19 cellular contexts compared by ENCODE assay signal in the genomic region with DNA sequence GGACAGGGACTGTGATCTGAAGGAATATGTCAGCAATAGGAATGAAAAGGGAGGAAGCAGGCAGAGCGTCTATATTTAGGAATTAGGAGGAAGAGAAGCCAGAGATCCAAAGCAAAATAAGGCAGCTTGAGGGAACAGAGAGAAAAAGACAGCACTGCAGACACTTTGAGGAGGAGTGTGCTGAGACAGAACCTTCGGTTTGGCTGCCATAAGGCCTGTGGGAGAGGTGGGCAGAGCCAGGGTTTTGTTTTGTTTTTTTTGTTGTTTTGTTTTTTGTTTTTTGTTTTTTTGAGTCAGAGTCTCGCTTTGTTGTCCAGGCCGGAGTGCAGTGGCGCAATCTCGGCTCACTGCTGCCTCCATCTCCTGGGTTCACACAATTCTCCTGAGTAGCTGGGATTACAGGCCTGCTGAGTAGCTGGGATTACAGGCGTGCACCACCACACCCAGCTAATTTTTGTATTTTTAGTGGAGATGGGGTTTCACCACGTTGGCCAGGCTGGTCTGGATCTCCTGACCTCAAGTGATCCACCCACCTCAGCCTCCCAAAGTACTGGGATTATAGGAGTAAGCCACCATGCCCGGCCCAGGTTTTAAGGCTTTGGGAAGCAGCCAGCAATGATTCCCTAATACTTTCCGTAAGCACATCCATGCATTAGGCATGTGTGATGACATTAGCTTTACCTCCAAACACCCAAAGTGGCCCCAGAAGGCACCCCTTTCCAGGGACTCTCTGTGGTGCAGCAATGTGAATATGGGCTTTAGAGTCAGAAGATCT.
DNase-seq lines count a peak whose midpoint lies in the region; ATAC-seq and TF ChIP-seq lines count a peak whose summit lies in the region.
"Had no signal": no experiment of that assay in that cellular context is flagged by ENCODE, and none has a peak within 500 bp of the region (broad histone marks: within the 10 kb centered on the region; RNA-seq: fewer than 3 reads in every experiment).

No MANE protein-coding gene starts in this region.

- H3K4me1 ChIP-seq in right cardiac atrium (ENCODE audit: control insufficient read depth, insufficient read depth, low read length) (peaks cover 19% of the 10 kb centered on the region), psoas muscle (peaks cover 21% of the 10 kb centered on the region), upper lobe of right lung (peaks cover 16% of the 10 kb centered on the region)

- no peak overlapping the region for H3K4me3 ChIP-seq in right cardiac atrium (ENCODE audit: low read length)
- no peak overlapping the region for H3K4me3 ChIP-seq in psoas muscle
- no peak overlapping the region for H3K4me3 ChIP-seq in upper lobe of right lung
- H3K4me3 ChIP-seq: SJSA1 had no signal

- H3K9me3 ChIP-seq in right cardiac atrium (ENCODE audit: control insufficient read depth, low read length) (no peaks in the 10 kb centered on the region), psoas muscle (peaks cover 20% of the 10 kb centered on the region), upper lobe of right lung (peaks cover 12% of the 10 kb centered on the region)
- H3K9me3 ChIP-seq: SJSA1 had no signal

- H3K36me3 ChIP-seq in psoas muscle (ENCODE audit: insufficient read depth in 1 of 2, low read depth in 1 of 2): no peaks in the 10 kb centered on the region
- no peaks in the 10 kb centered on the region for H3K36me3 ChIP-seq in upper lobe of right lung
- H3K36me3 ChIP-seq: brain microvascular endothelial cell, SJSA1 had no signal

- intact Hi-C loops in right cardiac atrium (cut with DNase I): no loop called here
- intact Hi-C loops in psoas muscle (cut with DNase I): no loop called here
- intact Hi-C loops in upper lobe of right lung (cut with DNase I): no loop called here

- WGBS in right cardiac atrium: 73% methylated on average over 10 of the region's 10 CpGs
- WGBS in psoas muscle, 3 donors: 63 to 83% (median 68%) methylated on average over 9 to 10 of the region's 10 CpGs

- TF ChIP-seq CTCF in psoas muscle (IDR thresholded peaks at IDR 0.05) (no peak), upper lobe of right lung (IDR thresholded peaks at IDR 0.05) (no peak)

- ATAC-seq in right cardiac atrium (no peak), psoas muscle (peak in 2 of 4 donors; percentile 17 to 54), upper lobe of right lung (no peak), HG02840 (IDR thresholded peaks at IDR 0.05; ENCODE audit: low FRiP score, unreplicated experiment) (no peak)
- ATAC-seq: stimulated activated naive CD8-positive, alpha-beta T cell treated with anti-CD3 and anti-CD28 coated beads, Interleukin-15, Interleukin-2, amounts not matched to agents 100 U/mL and 50 U/mL, for 24 hours had no signal

- DNase-seq in activated effector memory CD4-positive, alpha-beta T cell treated with anti-CD3 and anti-CD28 coated beads, Interleukin-2, amount 50 U/mL, for 16 hours: peak; percentile 4
- DNase-seq in activated effector memory CD4-positive, alpha-beta T cell treated with Interleukin-2 at 50 U/mL for 16 hours: no peak
- no peak for DNase-seq in right cardiac atrium
- no peak for DNase-seq in psoas muscle
- peak; percentile 25 for DNase-seq in upper lobe of right lung
- DNase-seq in putamen (ENCODE audit: low spot score): no peak
- DNase-seq in foreskin melanocyte: no peak
- DNase-seq: activated CD4-positive, alpha-beta T cell treated with anti-CD3 and anti-CD28 coated beads for 1 hour; activated CD8-positive, alpha-beta memory T cell treated with anti-CD3 and anti-CD28 coated beads, Interleukin-2, amount 50 U/mL, for 48 hours; activated naive CD4-positive, alpha-beta T cell treated with anti-CD3 and anti-CD28 coated beads, Interleukin-2, amount 50 U/mL, for 16 hours; brain microvascular endothelial cell; CD4-positive, alpha-beta T cell; foreskin fibroblast; NCI-H1694 treated with DMSO at 0.1 percent for 48 hours; NCI-H510A treated with DMSO at 0.1 percent for 48 hours; occipital lobe; stimulated activated naive CD8-positive, alpha-beta T cell treated with anti-CD3 and anti-CD28 coated beads, Interleukin-15, Interleukin-2, amounts not matched to agents 100 U/mL and 50 U/mL, for 24 hours had no signal

- H3K27me3 ChIP-seq in right cardiac atrium (ENCODE audit: control insufficient read depth, insufficient read depth) (no peaks in the 10 kb centered on the region), psoas muscle (ENCODE audit: insufficient read depth in 3 of 3, low read length in 2 of 3) (no peaks in the 10 kb centered on the region), upper lobe of right lung (no peaks in the 10 kb centered on the region)
- H3K27me3 ChIP-seq: brain microvascular endothelial cell, SJSA1 had no signal

- peak overlapping the region; percentile 33 for H3K27ac ChIP-seq in right cardiac atrium (ENCODE audit: low read length)
- H3K27ac ChIP-seq in psoas muscle: peak overlapping the region; percentile 13
- H3K27ac ChIP-seq in upper lobe of right lung: peak overlapping the region; percentile 76
- H3K27ac ChIP-seq: brain microvascular endothelial cell, SJSA1 had no signal

Comparison
In these comparisons a context has a peak if more than half of its experiments do, and no peak if none do; other contexts are left out.
1. DNase-seq: peak in activated effector memory CD4-positive, alpha-beta T cell treated with anti-CD3 and anti-CD28 coated beads, Interleukin-2, amount 50 U/mL, for 16 hours (single experiment) and upper lobe of right lung (single experiment); none in activated effector memory CD4-positive, alpha-beta T cell treated with Interleukin-2 at 50 U/mL for 16 hours (single experiment), right cardiac atrium (0 of 3), psoas muscle (0 of 2), putamen (single experiment) and foreskin melanocyte (single experiment).
2. H3K27ac ChIP-seq: peak in every context shown above with its lines; median percentile 76 in upper lobe of right lung; 33 in right cardiac atrium; 13 in psoas muscle.